Comparison of ENCODE assay signal across 29 cellular contexts in genomic region chr5:3139596-3139995, GRCh38.
A peak's percentile ranks its signal among the peaks of the same experiment; 100 is the strongest.
DNase-seq lines count a peak whose midpoint lies in the region; ATAC-seq, FAIRE-seq and TF ChIP-seq lines count a peak whose summit lies in the region.
"Had no signal": no experiment of that assay in that cellular context is flagged by ENCODE, and none has a peak within 500 bp of the region (broad histone marks: within the 10 kb centered on the region; RNA-seq: fewer than 3 reads in every experiment).

No MANE protein-coding gene starts in this region.

- H3K36me3 Mint-ChIP-seq in astrocyte (ENCODE audit: low read depth, unreplicated experiment): no peaks in the 10 kb centered on the region
- H3K36me3 Mint-ChIP-seq: CD4-positive, alpha-beta memory T cell had no signal

- ATAC-seq in foreskin keratinocyte (peak; percentile 94), GM21390 (IDR thresholded peaks at IDR 0.05; ENCODE audit: unreplicated experiment) (no peak)
- ATAC-seq: effector memory CD8-positive, alpha-beta T cell; gastroesophageal sphincter; GM23338 had no signal

- H3K4me3 Mint-ChIP-seq in astrocyte (ENCODE audit: unreplicated experiment): no peak overlapping the region
- H3K4me3 Mint-ChIP-seq: CD4-positive, alpha-beta memory T cell; effector memory CD8-positive, alpha-beta T cell; GM23338; neural crest cell had no signal

- H3K27ac ChIP-seq in astrocyte (ENCODE audit: low read depth, low read length): no peak overlapping the region
- H3K27ac ChIP-seq in foreskin keratinocyte: no peak overlapping the region
- H3K27ac ChIP-seq: 22Rv1, coronary artery, esophagus squamous epithelium, gastroesophageal sphincter, SJCRH30, transverse colon had no signal

- H3K27me3 ChIP-seq in astrocyte (ENCODE audit: insufficient read depth, low read length): no peaks in the 10 kb centered on the region
- no peaks in the 10 kb centered on the region for H3K27me3 ChIP-seq in foreskin keratinocyte
- H3K27me3 ChIP-seq: esophagus squamous epithelium, gastroesophageal sphincter, SJCRH30, transverse colon had no signal

- H3K27ac Mint-ChIP-seq in astrocyte (ENCODE audit: unreplicated experiment): peak overlapping the region; percentile 82
- H3K27ac Mint-ChIP-seq: CD4-positive, alpha-beta memory T cell; effector memory CD8-positive, alpha-beta T cell; GM23338 had no signal

- no peaks in the 10 kb centered on the region for H3K4me1 ChIP-seq in astrocyte (ENCODE audit: insufficient read depth, low read length)
- H3K4me1 ChIP-seq in foreskin keratinocyte: no peaks in the 10 kb centered on the region
- H3K4me1 ChIP-seq: gastroesophageal sphincter, SJCRH30, transverse colon had no signal

- no peak overlapping the region for H3K4me3 ChIP-seq in astrocyte (ENCODE audit: insufficient read depth, low read depth, low read length)
- H3K4me3 ChIP-seq: coronary artery, esophagus squamous epithelium, gastroesophageal sphincter, GM23338, lung, SJCRH30, transverse colon had no signal

- TF ChIP-seq CTCF in astrocyte (IDR thresholded peaks at IDR 0.05; ENCODE audit: insufficient read depth, low read depth, low read length) (no peak), foreskin keratinocyte (conservative IDR thresholded peaks at IDR 0.05) (peak; percentile 61)

- H3K36me3 ChIP-seq in astrocyte (ENCODE audit: insufficient read depth, low read length): no peaks in the 10 kb centered on the region
- H3K36me3 ChIP-seq: esophagus squamous epithelium, gastroesophageal sphincter, SJCRH30, transverse colon had no signal

- H3K27me3 Mint-ChIP-seq in astrocyte (ENCODE audit: low read depth, unreplicated experiment): peaks cover 2% of the 10 kb centered on the region
- H3K27me3 Mint-ChIP-seq: CD4-positive, alpha-beta memory T cell; effector memory CD8-positive, alpha-beta T cell had no signal

- H3K4me2 ChIP-seq in astrocyte (ENCODE audit: low read length): no peak overlapping the region
- H3K4me2 ChIP-seq: GM23338 had no signal

- no peaks in the 10 kb centered on the region for H3K9me3 ChIP-seq in astrocyte (ENCODE audit: insufficient read depth, low read depth, low read length)
- H3K9me3 ChIP-seq: esophagus squamous epithelium, gastroesophageal sphincter, SJCRH30, transverse colon had no signal

- no peak overlapping the region for H3K9ac ChIP-seq in astrocyte (ENCODE audit: low read length)

- FAIRE-seq in astrocyte (lab: Jason Lieb, UNC): no peak
- FAIRE-seq in urothelium cell line (lab: Jason Lieb, UNC): peak; percentile 82
- FAIRE-seq: islet of Langerhans, TTC549 had no signal

- H3K4me1 Mint-ChIP-seq in astrocyte (ENCODE audit: low read depth, unreplicated experiment): peaks cover 4% of the 10 kb centered on the region
- H3K4me1 Mint-ChIP-seq: CD4-positive, alpha-beta memory T cell; GM23338 had no signal

- H3K79me2 ChIP-seq in astrocyte (ENCODE audit: insufficient read depth, low read length): no peaks in the 10 kb centered on the region

- H3K9me3 Mint-ChIP-seq in astrocyte (ENCODE audit: unreplicated experiment): peaks cover 2% of the 10 kb centered on the region
- H3K9me3 Mint-ChIP-seq: neural crest cell had no signal

- no peak overlapping the region for H2AFZ ChIP-seq in astrocyte (ENCODE audit: low read depth, low read length)
- H2AFZ ChIP-seq: GM23338 had no signal

- H4K20me1 ChIP-seq in astrocyte (ENCODE audit: insufficient read depth, low read length): no peaks in the 10 kb centered on the region

- intact Hi-C loops in posterior vena cava (cut with DNase I): no loop called here

- DNase-seq in NCI-H748 (lab: John Stamatoyannopoulos, UW; ENCODE audit: unreplicated experiment): peak; percentile 33
- no peak for DNase-seq in NCI-H748 treated with DMSO at 0.1 percent for 48 hours (lab: John Stamatoyannopoulos, UW)
- DNase-seq in astrocyte (ENCODE audit: low read depth): peak; percentile 78
- DNase-seq in foreskin keratinocyte: peak; percentile 42 to 70
- DNase-seq in urothelium cell line (ENCODE audit: low spot score): peak; percentile 75
- DNase-seq in DMS153 (lab: John Stamatoyannopoulos, UW): no peak
- no peak for DNase-seq in posterior vena cava (ENCODE audit: low spot score)
- DNase-seq: activated CD4-positive, alpha-beta T cell treated with anti-CD3 and anti-CD28 coated beads for 1 hour; activated gamma-delta T cell treated with Interleukin-2 at 50 U/mL for 16 hours; CD4-positive, alpha-beta memory T cell; DMS 273 treated with DMSO at 0.1 percent for 48 hours; effector memory CD8-positive, alpha-beta T cell; esophagus squamous epithelium; GDM1; Kasumi-1; NCI-H1105 treated with DMSO at 0.1 percent for 48 hours; NCI-H2029 treated with DMSO at 0.1 percent for 48 hours; SJCRH30; T-helper 1 cell; transverse colon had no signal

Comparison
In these comparisons a context has a peak if more than half of its experiments do, and no peak if none do; other contexts are left out.
1. DNase-seq: peak in NCI-H748 (single experiment), astrocyte (single experiment), foreskin keratinocyte (2 of 2) and urothelium cell line (single experiment); none in NCI-H748 treated with DMSO at 0.1 percent for 48 hours (single experiment), DMS153 (single experiment) and posterior vena cava (single experiment).